ENCODE assay signal across 21 cellular contexts in genomic region chr12:48854488-48854887, GRCh38. TPM values are rescaled to one million over a fixed set of nuclear protein-coding genes. Genes with fewer than 3 reads are reported as not detected.
DNase-seq lines count a peak whose midpoint lies in the region; ATAC-seq, FAIRE-seq and TF ChIP-seq lines count a peak whose summit lies in the region.
"Had no signal": no experiment of that assay in that cellular context is flagged by ENCODE, and none has a peak within 500 bp of the region (broad histone marks: within the 10 kb centered on the region; RNA-seq: fewer than 3 reads in every experiment).

No MANE protein-coding gene starts in this region.

- TF ChIP-seq EP300 in HepG2 (IDR thresholded peaks at IDR 0.05; ENCODE audit: low read depth in 2 of 2, low read length in 2 of 2) (no peak), HepG2 (CRISPR knock-in tag; IDR thresholded peaks at IDR 0.05; ENCODE audit: borderline replicate concordance) (no peak)

- no peak overlapping the region for H2BK5ac ChIP-seq in neuronal stem cell (ENCODE audit: low read length)

- in situ Hi-C loops in HepG2 (cut with HindIII; ENCODE audit: extremely low pct_ligation_motif_present, low pct_unique_long_range_greater_than_20kb): loop anchor here (5.0 kb wide), 2 partner anchors 33 to 83 kb away; no protein-coding TSS in a partner anchor

- H2AFZ ChIP-seq in HepG2 (ENCODE audit: low read length) (no peak overlapping the region), neuronal stem cell (ENCODE audit: low read length) (no peak overlapping the region)

- no peak overlapping the region for H4K91ac ChIP-seq in neuronal stem cell (ENCODE audit: low read depth, low read length, poor library complexity)

- no peak overlapping the region for H2AK5ac ChIP-seq in neuronal stem cell (ENCODE audit: low read depth, low read length)

- TF ChIP-seq RAD21 in HepG2 (CRISPR knock-in tag; IDR thresholded peaks at IDR 0.05): no peak

- POLR2A ChIA-PET in HepG2 (lab: Yijun Ruan, JAX) (interaction anchor here (8.2 kb wide), 1 partner anchor 12 kb away, joined by 115 read pairs; the partner anchor contains the start of gene RND1), HEK293 (lab: Yijun Ruan, JAX) (interaction anchor here (1.2 to 2.1 kb wide), 3 partner anchors 13 to 32 kb away, joined by 3 to 6 read pairs (median 5); no protein-coding TSS in a partner anchor)

- no peak overlapping the region for H3K4ac ChIP-seq in neuronal stem cell (ENCODE audit: low read length)

- peaks cover 21% of the 10 kb centered on the region for H3K4me1 ChIP-seq in HepG2 (ENCODE audit: insufficient read depth, low read length)
- peaks cover 0 to 12% (median 5%) of the 10 kb centered on the region in 4 donors for H3K4me1 ChIP-seq in right lobe of liver
- peaks cover 4% of the 10 kb centered on the region for H3K4me1 ChIP-seq in HEK293 (ENCODE audit: control insufficient read depth, insufficient read depth, low read length)
- peaks cover 6 to 13% of the 10 kb centered on the region in 2 donors for H3K4me1 ChIP-seq in neuronal stem cell (ENCODE audit: control insufficient read depth in 2 of 2, insufficient read depth in 1 of 2, low read depth in 1 of 2, low read length in 2 of 2)

- intact Hi-C loops in HepG2 (cut with micrococcal nuclease; ENCODE audit: unreplicated experiment): no loop called here
- intact Hi-C loops in right lobe of liver (cut with DNase I): loop anchor here (10.0 kb wide), 1 partner anchor 80 kb away; no protein-coding TSS in a partner anchor

- H3K79me2 ChIP-seq in HepG2 (ENCODE audit: insufficient read depth, low read length): peaks cover 24% of the 10 kb centered on the region

- no peak overlapping the region for H2BK120ac ChIP-seq in neuronal stem cell (ENCODE audit: low read depth, low read length)

- FAIRE-seq in HepG2 (lab: Jason Lieb, UNC): no peak
- FAIRE-seq: A204.1, D721Med, G401.6, GM12891, GM19239 had no signal

- BruUV-seq in HepG2 (replicated peaks; lab: Mats Ljungman, UMichigan): no TSS peak

- WGBS in HepG2 (ENCODE audit: low lambda C conversion rate): 69% methylated on average over 4 of the region's 4 CpGs
- 84% methylated on average over 4 of the region's 4 CpGs for WGBS in right lobe of liver (ENCODE audit: insufficient coverage, low coverage, low lambda C conversion rate, missing lambda C conversion rate)
- WGBS in neuronal stem cell (ENCODE audit: extremely low coverage in 2 of 2, insufficient read length in 2 of 2, insufficient replicate concordance in 1 of 2), 2 donors: no CpG with 5 or more reads among the region's 4 CpGs

- CTCF ChIA-PET in HepG2 (lab: Yijun Ruan, JAX; ENCODE audit: low intra/inter-chr PET ratio, low total read pairs): interaction anchor here (2.8 to 3.9 kb wide), 3 partner anchors 33 to 82 kb away, joined by 16 to 64 read pairs (median 27); no protein-coding TSS in a partner anchor
- CTCF ChIA-PET in HEK293 (lab: Yijun Ruan, JAX): interaction anchor here (0.6 to 11.8 kb wide), 17 partner anchors 9 to 373 kb away, joined by 3 to 301 read pairs (median 24); partner anchors contain the start of gene WNT1

- H3K23ac ChIP-seq in neuronal stem cell (ENCODE audit: low read depth, low read length, poor library complexity): no peak overlapping the region

- no peak overlapping the region for H3K14ac ChIP-seq in neuronal stem cell (ENCODE audit: low read length)

- peaks cover 6% of the 10 kb centered on the region for H3K79me1 ChIP-seq in neuronal stem cell (ENCODE audit: low read depth, low read length)

- no peak overlapping the region for H4K8ac ChIP-seq in neuronal stem cell (ENCODE audit: low read depth, low read length)

- no peaks in the 10 kb centered on the region; the same call in 1 of the 2 replicates for H4K20me1 ChIP-seq in HepG2 (ENCODE audit: insufficient read depth, low read length)

- ATAC-seq in HepG2 (no peak), right lobe of liver (no peak)
- ATAC-seq: CD8-positive, alpha-beta T cell had no signal

- H3K27me3 ChIP-seq in HepG2 (ENCODE audit: control insufficient read depth in 1 of 2, insufficient read depth in 2 of 2, low read length in 2 of 2) (no peaks in the 10 kb centered on the region; a peak in 2 of 5 replicates), right lobe of liver (no peaks in the 10 kb centered on the region), neuronal stem cell (ENCODE audit: control insufficient read depth in 3 of 3, insufficient read depth in 3 of 3, low read depth in 1 of 3, low read length in 3 of 3) (no peaks in the 10 kb centered on the region)
- H3K27me3 ChIP-seq: BLaER1 treated with 17β-estradiol and CSF1 and Interleukin-3, amounts not matched to agents 10 nM and 100 nM had no signal

- no peak overlapping the region for H3K18ac ChIP-seq in neuronal stem cell (ENCODE audit: low read length)

- TF ChIP-seq CTCF in HepG2 (CRISPR knock-in tag; IDR thresholded peaks at IDR 0.05) (no peak), right lobe of liver (IDR thresholded peaks at IDR 0.05) (no peak), HEK293 (tag by site-specific recombination; IDR thresholded peaks at IDR 0.05) (no peak)

- H3K27ac ChIP-seq in HepG2 (ENCODE audit: extremely low read length, insufficient read depth, low read length) (no peak overlapping the region), right lobe of liver (no peak overlapping the region), HEK293 (ENCODE audit: extremely low read depth, low read depth, low read length) (no peak overlapping the region), neuronal stem cell (replicated peaks; ENCODE audit: low read length) (no peak overlapping the region)
- H3K27ac ChIP-seq: BLaER1 treated with 17β-estradiol and CSF1 and Interleukin-3, amounts not matched to agents 10 nM and 100 nM; C4-2B had no signal

- H3K9me3 ChIP-seq in HepG2 (ENCODE audit: low read length) (no peaks in the 10 kb centered on the region), right lobe of liver (no peaks in the 10 kb centered on the region), HEK293 (ENCODE audit: control insufficient read depth, insufficient read depth, low read depth, low read length) (no peaks in the 10 kb centered on the region), neuronal stem cell (replicated peaks in 1 of 2; ENCODE audit: control insufficient read depth in 2 of 2, insufficient read depth in 1 of 2, low read depth in 1 of 2, low read length in 2 of 2) (no peaks in the 10 kb centered on the region)
- H3K9me3 ChIP-seq: BLaER1 treated with 17β-estradiol and CSF1 and Interleukin-3, amounts not matched to agents 10 nM and 100 nM; Caco-2 had no signal

- H3K4me2 ChIP-seq in HepG2 (ENCODE audit: low read depth, low read length) (no peak overlapping the region), neuronal stem cell (ENCODE audit: insufficient read depth, low read length, poor library complexity, severe bottlenecking) (no peak overlapping the region)
- H3K4me2 ChIP-seq: BLaER1 treated with 17β-estradiol and CSF1 and Interleukin-3, amounts not matched to agents 10 nM and 100 nM had no signal

- no peak for TF ChIP-seq POLR2A in HepG2 (IDR thresholded peaks at IDR 0.05; ENCODE audit: insufficient read depth in 1 of 2, low read depth in 2 of 2, low read length in 2 of 2)
- TF ChIP-seq POLR2A in right lobe of liver (IDR thresholded peaks at IDR 0.05): no peak

- H3K36me3 ChIP-seq in HepG2 (replicated peaks in 1 of 2; ENCODE audit: control insufficient read depth in 1 of 2, insufficient read depth in 2 of 2, low read length in 2 of 2) (no peaks in the 10 kb centered on the region; a peak in 2 of 5 replicates), right lobe of liver (peaks cover 0 to 22% (median 6%) of the 10 kb centered on the region in 4 donors), HEK293 (ENCODE audit: control insufficient read depth in 2 of 2, insufficient read depth in 1 of 2, low read length in 2 of 2) (peaks cover 2 to 23% of the 10 kb centered on the region in 2 experiments; a peak in 2 of 3 replicates), neuronal stem cell (replicated peaks in 1 of 2; ENCODE audit: control insufficient read depth in 2 of 2, insufficient read depth in 2 of 2, low read length in 2 of 2) (peaks cover 2 to 26% of the 10 kb centered on the region in 2 donors)

- no peak overlapping the region for H3K4me3 ChIP-seq in HepG2 (replicated peaks in 1 of 3; ENCODE audit: insufficient read depth in 1 of 3, low read depth in 2 of 3, low read length in 3 of 3)
- H3K4me3 ChIP-seq in right lobe of liver: no peak overlapping the region
- H3K4me3 ChIP-seq in HEK293 (ENCODE audit: low read depth, low read length): no peak overlapping the region
- no peak overlapping the region for H3K4me3 ChIP-seq in neuronal stem cell (ENCODE audit: low read length in 2 of 2)
- H3K4me3 ChIP-seq: BLaER1 treated with 17β-estradiol and CSF1 and Interleukin-3, amounts not matched to agents 10 nM and 100 nM had no signal

- H3K9ac ChIP-seq in HepG2 (ENCODE audit: insufficient read depth, low read depth, low read length) (no peak overlapping the region), neuronal stem cell (ENCODE audit: low read depth, low read length, poor library complexity) (no peak overlapping the region)

- no peak overlapping the region for H2BK12ac ChIP-seq in neuronal stem cell (ENCODE audit: low read length)

- peak overlapping the region; percentile 27 for H2BK15ac ChIP-seq in neuronal stem cell (ENCODE audit: low read length)

- no peak for DNase-seq in HepG2 (ENCODE audit: low spot score)
- DNase-seq in right lobe of liver: no peak
- no peak for DNase-seq in neuronal stem cell (ENCODE audit: low spot score)
- no peak for DNase-seq in kidney tubule cell (ENCODE audit: low spot score)
- no peak for DNase-seq in NCI-H1048 (lab: John Stamatoyannopoulos, UW)
- DNase-seq: 8988T; AML-193; Caco-2; Calu3; CD4-positive, alpha-beta T cell; CD8-positive, alpha-beta T cell; DMS79 treated with DMSO at 0.1 percent for 48 hours; GF-D8 had no signal

RNA-seq across cellular contexts. Expression of gene DDX23, which starts 2.5 kb away (rescaled TPM):
- 81.5 and 90.0 TPM in 2 replicates for total RNA-seq in HepG2 (2016; rRNA removed; fragmentation: Illumina TruSeq; extraction: Trizol)
- 13.0 and 13.4 TPM in 2 replicates for total RNA-seq in HepG2 (2016; cell fraction: cytosol; rRNA removed; fragmentation: Illumina TruSeq; extraction: Trizol; ENCODE audit: low read depth)
- 81.4 and 90.7 TPM in 2 replicates for total RNA-seq in HepG2 (2016; cell fraction: insoluble cytoplasmic fraction; rRNA removed; fragmentation: Illumina TruSeq; extraction: Trizol)
- 17.1 and 20.2 TPM in 2 replicates for total RNA-seq in HepG2 (2016; cell fraction: membrane; rRNA removed; fragmentation: Illumina TruSeq; extraction: Trizol)
- total RNA-seq in HepG2 (2016; cell fraction: nucleus; rRNA removed; fragmentation: Illumina TruSeq; extraction: Trizol): 66.5 and 79.7 TPM in 2 replicates
- 35.7 and 42.2 TPM in 2 replicates for polyA plus RNA-seq in HepG2 (2011; rRNA removed)
- 28.4 and 30.1 TPM in 2 replicates for polyA plus RNA-seq in HepG2 (2011; cell fraction: cytosol; rRNA removed)
- 114 and 128 TPM in 2 replicates for polyA plus RNA-seq in HepG2 (2011; cell fraction: nucleus; rRNA removed)
- 43.8 and 55.5 TPM in 2 replicates for polyA plus RNA-seq in HepG2 (2012)
- polyA plus RNA-seq in HepG2 (2016; cell fraction: cytosol; fragmentation: Illumina TruSeq; extraction: Trizol; ENCODE audit: low read depth): 2.6 and 3.7 TPM in 2 replicates
- 62.7 and 67.1 TPM in 2 replicates for polyA plus RNA-seq in HepG2 (2016; cell fraction: insoluble cytoplasmic fraction; fragmentation: Illumina TruSeq; extraction: Trizol; ENCODE audit: low read depth)
- 8.1 and 9.8 TPM in 2 replicates for polyA plus RNA-seq in HepG2 (2016; cell fraction: membrane; fragmentation: Illumina TruSeq; extraction: Trizol; ENCODE audit: low read depth)
- 132 TPM in 2 replicates for polyA plus RNA-seq in HepG2 (2016; cell fraction: nucleus; fragmentation: Illumina TruSeq; extraction: Trizol; ENCODE audit: insufficient read depth, low read depth)
- 29.9 and 100 TPM in 2 replicates for polyA minus RNA-seq in HepG2 (2011; rRNA and poly(A)+ RNA removed; ENCODE audit: low replicate concordance)
- polyA minus RNA-seq in HepG2 (2011; cell fraction: cytosol; rRNA and poly(A)+ RNA removed): 11.7 and 12.4 TPM in 2 replicates
- 55.9 and 69.0 TPM in 2 replicates for polyA minus RNA-seq in HepG2 (2011; cell fraction: nucleus; rRNA and poly(A)+ RNA removed)
- total RNA-seq in right lobe of liver: 10 to 100 TPM; 24.4 to 39.6 (median 31.8) TPM
- polyA plus RNA-seq in neuronal stem cell (2013, experiment 1 of 2): 60.8 TPM
- polyA plus RNA-seq in neuronal stem cell (2013, experiment 2 of 2): 59.3 TPM

RNA-seq across cellular contexts. Expression of gene RND1, which starts 11.2 kb away (rescaled TPM):
- total RNA-seq in HepG2 (2016; rRNA removed; fragmentation: Illumina TruSeq; extraction: Trizol): 1.8 and 2.2 TPM in 2 replicates
- total RNA-seq in HepG2 (2016; cell fraction: cytosol; rRNA removed; fragmentation: Illumina TruSeq; extraction: Trizol; ENCODE audit: low read depth): 0.88 and 1.9 TPM in 2 replicates
- 2.5 and 2.9 TPM in 2 replicates for total RNA-seq in HepG2 (2016; cell fraction: insoluble cytoplasmic fraction; rRNA removed; fragmentation: Illumina TruSeq; extraction: Trizol)
- 1.2 and 1.4 TPM in 2 replicates for total RNA-seq in HepG2 (2016; cell fraction: membrane; rRNA removed; fragmentation: Illumina TruSeq; extraction: Trizol)
- 1.9 and 3.0 TPM in 2 replicates for total RNA-seq in HepG2 (2016; cell fraction: nucleus; rRNA removed; fragmentation: Illumina TruSeq; extraction: Trizol)
- polyA plus RNA-seq in HepG2 (2011; rRNA removed): 1.9 and 2.8 TPM in 2 replicates
- polyA plus RNA-seq in HepG2 (2011; cell fraction: cytosol; rRNA removed): 1.3 and 2.0 TPM in 2 replicates
- polyA plus RNA-seq in HepG2 (2011; cell fraction: nucleus; rRNA removed): 1.8 and 1.9 TPM in 2 replicates
- 0.71 and 1.1 TPM in 2 replicates for polyA plus RNA-seq in HepG2 (2012)
- polyA plus RNA-seq in HepG2 (2016; cell fraction: cytosol; fragmentation: Illumina TruSeq; extraction: Trizol; ENCODE audit: low read depth): 0.32 and 0.35 TPM in 2 replicates
- 2.7 and 3.6 TPM in 2 replicates for polyA plus RNA-seq in HepG2 (2016; cell fraction: insoluble cytoplasmic fraction; fragmentation: Illumina TruSeq; extraction: Trizol; ENCODE audit: low read depth)
- polyA plus RNA-seq in HepG2 (2016; cell fraction: membrane; fragmentation: Illumina TruSeq; extraction: Trizol; ENCODE audit: low read depth): 0.64 and 0.78 TPM in 2 replicates
- 3.6 and 3.8 TPM in 2 replicates for polyA plus RNA-seq in HepG2 (2016; cell fraction: nucleus; fragmentation: Illumina TruSeq; extraction: Trizol; ENCODE audit: insufficient read depth, low read depth)
- polyA minus RNA-seq in HepG2 (2011; rRNA and poly(A)+ RNA removed; ENCODE audit: low replicate concordance): 1.0 and 2.6 TPM in 2 replicates
- polyA minus RNA-seq in HepG2 (2011; cell fraction: cytosol; rRNA and poly(A)+ RNA removed): 0.59 and 1.2 TPM in 2 replicates
- 0.90 and 3.6 TPM in 2 replicates for polyA minus RNA-seq in HepG2 (2011; cell fraction: nucleus; rRNA and poly(A)+ RNA removed)
- 10 to 100 TPM in 5 of 6 experiments, 1 to 10 TPM in 1; 6.4 to 72.8 (median 17.2) TPM for total RNA-seq in right lobe of liver
- 7.0 TPM for polyA plus RNA-seq in neuronal stem cell (2013, experiment 1 of 2)
- polyA plus RNA-seq in neuronal stem cell (2013, experiment 2 of 2): 7.1 TPM

RNA-seq across cellular contexts. Expression of gene CACNB3, which starts 36.2 kb away (rescaled TPM):
- 0.29 TPM in 1 of 2 replicates, not detected in the other for total RNA-seq in HepG2 (2016; rRNA removed; fragmentation: Illumina TruSeq; extraction: Trizol)
- total RNA-seq in HepG2 (2016; cell fraction: cytosol; rRNA removed; fragmentation: Illumina TruSeq; extraction: Trizol; ENCODE audit: low read depth): not detected in 2 replicates
- 0.24 and 0.25 TPM in 2 replicates for total RNA-seq in HepG2 (2016; cell fraction: insoluble cytoplasmic fraction; rRNA removed; fragmentation: Illumina TruSeq; extraction: Trizol)
- 0.31 and 0.48 TPM in 2 replicates for total RNA-seq in HepG2 (2016; cell fraction: membrane; rRNA removed; fragmentation: Illumina TruSeq; extraction: Trizol)
- total RNA-seq in HepG2 (2016; cell fraction: nucleus; rRNA removed; fragmentation: Illumina TruSeq; extraction: Trizol): 0.16 TPM in 1 of 2 replicates, not detected in the other
- polyA plus RNA-seq in HepG2 (2011; rRNA removed): 0.54 and 0.88 TPM in 2 replicates
- polyA plus RNA-seq in HepG2 (2011; cell fraction: cytosol; rRNA removed): 0.27 and 0.38 TPM in 2 replicates
- polyA plus RNA-seq in HepG2 (2011; cell fraction: nucleus; rRNA removed): 1.9 and 2.8 TPM in 2 replicates
- 0.31 and 0.96 TPM in 2 replicates for polyA plus RNA-seq in HepG2 (2012)
- polyA plus RNA-seq in HepG2 (2016; cell fraction: cytosol; fragmentation: Illumina TruSeq; extraction: Trizol; ENCODE audit: low read depth): 0.18 and 0.26 TPM in 2 replicates
- 0.09 and 0.19 TPM in 2 replicates for polyA plus RNA-seq in HepG2 (2016; cell fraction: insoluble cytoplasmic fraction; fragmentation: Illumina TruSeq; extraction: Trizol; ENCODE audit: low read depth)
- 0.48 TPM in 1 of 2 replicates, not detected in the other for polyA plus RNA-seq in HepG2 (2016; cell fraction: membrane; fragmentation: Illumina TruSeq; extraction: Trizol; ENCODE audit: low read depth)
- polyA plus RNA-seq in HepG2 (2016; cell fraction: nucleus; fragmentation: Illumina TruSeq; extraction: Trizol; ENCODE audit: insufficient read depth, low read depth): 1.0 and 1.1 TPM in 2 replicates
- 0.36 and 23.6 TPM in 2 replicates for polyA minus RNA-seq in HepG2 (2011; rRNA and poly(A)+ RNA removed; ENCODE audit: low replicate concordance)
- polyA minus RNA-seq in HepG2 (2011; cell fraction: cytosol; rRNA and poly(A)+ RNA removed): not detected in 2 replicates
- polyA minus RNA-seq in HepG2 (2011; cell fraction: nucleus; rRNA and poly(A)+ RNA removed): 0.87 and 1.2 TPM in 2 replicates
- total RNA-seq in right lobe of liver: 1 to 10 TPM in 4 of 6 experiments, under 1 TPM in 2; 0.62 to 2.1 (median 1.2) TPM
- polyA plus RNA-seq in neuronal stem cell (2013, experiment 1 of 2): 37.0 TPM
- polyA plus RNA-seq in neuronal stem cell (2013, experiment 2 of 2): 35.1 TPM

Comparison
In these comparisons a context has a peak if more than half of its experiments do, and no peak if none do; other contexts are left out.
1. Of the 63 proteins assayed by ChIP-seq in both HepG2 and HEK293: peak only in HepG2: none; only in HEK293: none; in both: ZNF121; in neither: 62.